Comparison of ENCODE assay signal across 19 cellular contexts in genomic region chr18:48599391-48599790, GRCh38.
"Had no signal": no experiment of that assay in that cellular context is flagged by ENCODE, and none has a peak within 500 bp of the region (broad histone marks: within the 10 kb centered on the region; RNA-seq: fewer than 3 reads in every experiment).

No MANE protein-coding gene starts in this region.

- H3K27ac Mint-ChIP-seq: memory B cell; naive B cell; stimulated activated effector memory CD8-positive, alpha-beta T cell treated with anti-CD3 and anti-CD28 coated beads, Interleukin-12 subunit alpha, Interleukin-12 subunit beta, amount 100 ng/mL, for 72 hours had no signal

- H3K4me1 ChIP-seq: left lung, lower lobe of right lung, suprapubic skin had no signal

- H3K36me3 ChIP-seq: right atrium auricular region, suprapubic skin had no signal

- DNase-seq: central memory CD4-positive, alpha-beta T cell; effector memory CD4-positive, alpha-beta T cell; glutamatergic neuron; left lung; lower lobe of right lung; midbrain; naive B cell; stimulated activated CD4-positive, alpha-beta T cell treated with anti-CD3 and anti-CD28 coated beads, Interleukin-4, amount 100 ng/mL, for 1 hour; stimulated activated CD8-positive, alpha-beta memory T cell treated with anti-CD3 and anti-CD28 coated beads, Interleukin-4, amount 100 ng/mL, for 48 hours; stimulated activated naive CD8-positive, alpha-beta T cell treated with anti-CD3 and anti-CD28 coated beads, Interleukin-15, Interleukin-2, amounts not matched to agents 100 U/mL and 50 U/mL, for 24 hours had no signal

- H3K4me3 ChIP-seq: gastroesophageal sphincter, left lung, lower lobe of right lung, right atrium auricular region, suprapubic skin, tibial nerve had no signal

- H3K27me3 Mint-ChIP-seq: naive B cell had no signal

- ATAC-seq: esophagus mucosa; gastroesophageal sphincter; left lung; lower lobe of right lung; stimulated activated effector memory CD8-positive, alpha-beta T cell treated with anti-CD3 and anti-CD28 coated beads, Interleukin-12 subunit alpha, Interleukin-12 subunit beta, amount 100 ng/mL, for 72 hours; stimulated activated naive CD8-positive, alpha-beta T cell treated with anti-CD3 and anti-CD28 coated beads, Interleukin-15, Interleukin-2, amounts not matched to agents 100 U/mL and 50 U/mL, for 24 hours had no signal

- H3K4me3 Mint-ChIP-seq: memory B cell; naive B cell; nephron; stimulated activated effector memory CD8-positive, alpha-beta T cell treated with anti-CD3 and anti-CD28 coated beads, Interleukin-12 subunit alpha, Interleukin-12 subunit beta, amount 100 ng/mL, for 72 hours had no signal

- H3K9me3 ChIP-seq: gastroesophageal sphincter, left lung, lower lobe of right lung, right atrium auricular region, suprapubic skin, tibial nerve had no signal

- H3K36me3 Mint-ChIP-seq: stimulated activated effector memory CD8-positive, alpha-beta T cell treated with anti-CD3 and anti-CD28 coated beads, Interleukin-12 subunit alpha, Interleukin-12 subunit beta, amount 100 ng/mL, for 72 hours had no signal

- H3K9me3 Mint-ChIP-seq: immature natural killer cell; nephron; stimulated activated effector memory CD8-positive, alpha-beta T cell treated with anti-CD3 and anti-CD28 coated beads, Interleukin-12 subunit alpha, Interleukin-12 subunit beta, amount 100 ng/mL, for 72 hours had no signal

- H3K27me3 ChIP-seq: gastroesophageal sphincter, left lung, right atrium auricular region, suprapubic skin, tibial nerve had no signal

- H3K27ac ChIP-seq: left lung, lower lobe of right lung, suprapubic skin, tibial nerve had no signal
